8 cellular contexts compared by ENCODE assay signal in genomic region chr7:44867073-44867990, GRCh38. TPM values are rescaled to one million over a fixed set of nuclear protein-coding genes. Genes with fewer than 3 reads are reported as not detected.
DNase-seq lines count a peak whose midpoint lies in the region; ATAC-seq and TF ChIP-seq lines count a peak whose summit lies in the region.
"Had no signal": no experiment of that assay in that cellular context is flagged by ENCODE, and none has a peak within 500 bp of the region (broad histone marks: within the 10 kb centered on the region; RNA-seq: fewer than 3 reads in every experiment).

No MANE protein-coding gene starts in this region.

- no peaks in the 10 kb centered on the region for H3K27me3 ChIP-seq in dorsolateral prefrontal cortex

- DNase-seq in GM04503 (ENCODE audit: low read depth) (peak; percentile 69), NCI-H226 (peak; percentile 86), dorsolateral prefrontal cortex (peak in 4 of 10 donors; percentile 37 to 57 (median 47)), osteocyte (ENCODE audit: extremely low spot score, unreplicated experiment) (no peak)
- DNase-seq in activated naive CD4-positive, alpha-beta T cell treated with Interleukin-2 at 50 U/mL for 16 hours = no peak
- DNase-seq: T-helper 17 cell had no signal

- H3K27me3 Mint-ChIP-seq in osteocyte (ENCODE audit: unreplicated experiment) = no peaks in the 10 kb centered on the region
- H3K27me3 Mint-ChIP-seq: T-helper 17 cell had no signal

- no peak for TF ChIP-seq CTCF in dorsolateral prefrontal cortex (IDR thresholded peaks at IDR 0.05 in 54 of 56, conservative IDR thresholded peaks at IDR 0.05 in 2 of 56; ENCODE audit: low read depth in 1 of 56, partially characterized antibody in 56 of 56)
- TF ChIP-seq CTCF in osteocyte (IDR thresholded peaks at IDR 0.05) = no peak

- intact Hi-C loops in dorsolateral prefrontal cortex (cut with DNase I) = no loop called here

- H3K4me1 Mint-ChIP-seq in osteocyte (ENCODE audit: unreplicated experiment) = peaks cover 7% of the 10 kb centered on the region

- peak overlapping the region in 1 of 59 donors; percentile 10 for H3K4me3 ChIP-seq in dorsolateral prefrontal cortex

- no peaks in the 10 kb centered on the region for H3K9me3 Mint-ChIP-seq in osteocyte (ENCODE audit: unreplicated experiment)

- no peaks in the 10 kb centered on the region for H3K36me3 Mint-ChIP-seq in osteocyte (ENCODE audit: unreplicated experiment)

- ATAC-seq in GM18519 (IDR thresholded peaks at IDR 0.05; ENCODE audit: low FRiP score, unreplicated experiment) = no peak
- no peak for ATAC-seq in GM18858 (IDR thresholded peaks at IDR 0.05; ENCODE audit: unreplicated experiment)
- ATAC-seq: T-helper 17 cell had no signal

- H3K27ac ChIP-seq in dorsolateral prefrontal cortex = peak overlapping the region in 46 of 59 donors; percentile 6 to 94 (median 60)

- H3K27ac Mint-ChIP-seq in osteocyte (ENCODE audit: unreplicated experiment) = peak overlapping the region; percentile 66
- H3K27ac Mint-ChIP-seq: T-helper 17 cell had no signal

- H3K4me3 Mint-ChIP-seq in osteocyte (ENCODE audit: unreplicated experiment) = no peak overlapping the region
- H3K4me3 Mint-ChIP-seq: T-helper 17 cell had no signal

RNA-seq across cellular contexts. Expression of gene PURB, which starts 18.0 kb away (rescaled TPM):
- total RNA-seq in dorsolateral prefrontal cortex (10 to 100 TPM; 28.0 to 55.6 (median 40.5) TPM), osteocyte (20.0 and 20.7 TPM in 2 replicates)

RNA-seq across cellular contexts. Expression of gene H2AZ2, which starts 19.4 kb away (rescaled TPM):
- 100 to 1,000 TPM; 150 to 227 (median 186) TPM for total RNA-seq in dorsolateral prefrontal cortex
- total RNA-seq in osteocyte = 165 and 169 TPM in 2 replicates

Comparison
In these comparisons a context has a peak if more than half of its experiments do, and no peak if none do; other contexts are left out.
1. DNase-seq: peak in GM04503 (single experiment) and NCI-H226 (single experiment); none in osteocyte (single experiment) and activated naive CD4-positive, alpha-beta T cell treated with Interleukin-2 at 50 U/mL for 16 hours (single experiment).